ENCODE assay signal across 8 cellular contexts in the genomic region with DNA sequence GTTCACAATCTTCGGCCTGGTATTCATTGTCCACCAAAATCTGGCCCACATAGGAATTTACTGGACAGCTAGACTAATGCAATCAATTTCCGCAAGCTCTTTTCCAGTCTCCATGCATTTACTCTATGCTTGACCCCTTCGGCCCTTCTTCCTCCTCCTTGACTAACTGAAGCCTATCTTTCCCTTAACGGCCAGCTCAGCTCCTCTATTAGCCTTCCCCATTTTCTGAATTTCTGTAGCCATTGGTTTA. TPM values are rescaled to one million over a fixed set of nuclear protein-coding genes. Genes with fewer than 3 reads are reported as not detected.
DNase-seq lines count a peak whose midpoint lies in the region; ATAC-seq and TF ChIP-seq lines count a peak whose summit lies in the region.

No MANE protein-coding gene starts in this region.

- peak overlapping the region; percentile 88 for H2AFZ ChIP-seq in osteoblast (ENCODE audit: low read length)

- no peaks in the 10 kb centered on the region for H3K36me3 ChIP-seq in effector memory CD4-positive, alpha-beta T cell (ENCODE audit: control insufficient read depth, insufficient read depth, low read length)
- no peaks in the 10 kb centered on the region for H3K36me3 ChIP-seq in osteoblast (ENCODE audit: insufficient read depth, low read length)

- DNase-seq in LNCaP clone FGC (ENCODE audit: low read depth) (no peak), osteoblast (ENCODE audit: insufficient read length, low spot score, missing footprints) (no peak), left colon (no peak), activated gamma-delta T cell treated with Interleukin-2 at 50 U/mL for 16 hours (no peak), G401 (ENCODE audit: low spot score) (no peak), GM19238 (ENCODE audit: insufficient read length, low spot score) (no peak)
- no peak for DNase-seq in effector memory CD4-positive, alpha-beta T cell

- H3K9me3 ChIP-seq in effector memory CD4-positive, alpha-beta T cell (ENCODE audit: control insufficient read depth, low read length) = no peaks in the 10 kb centered on the region
- H3K9me3 ChIP-seq in osteoblast (ENCODE audit: low read depth, low read length) = no peaks in the 10 kb centered on the region

- H3K27me3 ChIP-seq in effector memory CD4-positive, alpha-beta T cell (replicated peaks; ENCODE audit: control insufficient read depth, insufficient read depth, low read length, poor library complexity, severe bottlenecking) = no peaks in the 10 kb centered on the region
- H3K27me3 ChIP-seq in osteoblast (ENCODE audit: insufficient read depth, low read length) = no peaks in the 10 kb centered on the region

- no peaks in the 10 kb centered on the region for H4K20me1 ChIP-seq in osteoblast (ENCODE audit: insufficient read depth, low read length)

- no peak for TF ChIP-seq CTCF in LNCaP clone FGC (IDR thresholded peaks at IDR 0.05; ENCODE audit: control insufficient read depth, extremely low read depth, insufficient read depth)
- TF ChIP-seq CTCF in osteoblast (IDR thresholded peaks at IDR 0.05; ENCODE audit: extremely low read depth, low read depth, low read length) = no peak

- H3K4me3 ChIP-seq in GM08714 (ENCODE audit: low read length) = peak overlapping the region; percentile 72
- H3K4me3 ChIP-seq in LNCaP clone FGC (ENCODE audit: low read depth, low read length) = peak overlapping the region; percentile 62
- H3K4me3 ChIP-seq in effector memory CD4-positive, alpha-beta T cell (ENCODE audit: insufficient read depth, low read depth, low read length, poor library complexity, severe bottlenecking) = peak overlapping the region; percentile 78
- H3K4me3 ChIP-seq in osteoblast (ENCODE audit: insufficient read depth, low read length) = peak overlapping the region; percentile 79

- H3K27ac ChIP-seq in effector memory CD4-positive, alpha-beta T cell (ENCODE audit: insufficient read depth, low read length, poor library complexity, severe bottlenecking) = peak overlapping the region; percentile 86
- H3K27ac ChIP-seq in osteoblast (ENCODE audit: low read depth, low read length) = peak overlapping the region; percentile 54

- ATAC-seq in left colon = no peak

- in situ Hi-C loops in G401 (cut with HindIII; ENCODE audit: low sequenced_read_pairs) = no loop called here

- H3K4me2 ChIP-seq in osteoblast (ENCODE audit: insufficient read depth, low read length) = peak overlapping the region; percentile 84

- H3K4me1 ChIP-seq in effector memory CD4-positive, alpha-beta T cell (ENCODE audit: control insufficient read depth, insufficient read depth, low read length, poor library complexity, severe bottlenecking) = no peaks in the 10 kb centered on the region
- peaks cover 9% of the 10 kb centered on the region for H3K4me1 ChIP-seq in osteoblast (ENCODE audit: insufficient read depth, low read length)

- H3K79me2 ChIP-seq in osteoblast (ENCODE audit: insufficient read depth, low read length) = peaks cover 22% of the 10 kb centered on the region

- intact Hi-C loops in left colon (cut with DNase I, micrococcal nuclease) = no loop called here

RNA-seq across cellular contexts. Expression of a gene that starts 1.2 kb away (rescaled TPM):
- total RNA-seq in osteoblast = 10.9 and 13.8 TPM in 2 replicates
- total RNA-seq in left colon = 10 to 100 TPM; 22.9 to 29.5 TPM
- 17.3 and 21.0 TPM in 2 replicates for total RNA-seq in G401 (2014; rRNA removed; shearing (Covaris generic))
